ENCODE assay signal across 8 cellular contexts in the genomic region with DNA sequence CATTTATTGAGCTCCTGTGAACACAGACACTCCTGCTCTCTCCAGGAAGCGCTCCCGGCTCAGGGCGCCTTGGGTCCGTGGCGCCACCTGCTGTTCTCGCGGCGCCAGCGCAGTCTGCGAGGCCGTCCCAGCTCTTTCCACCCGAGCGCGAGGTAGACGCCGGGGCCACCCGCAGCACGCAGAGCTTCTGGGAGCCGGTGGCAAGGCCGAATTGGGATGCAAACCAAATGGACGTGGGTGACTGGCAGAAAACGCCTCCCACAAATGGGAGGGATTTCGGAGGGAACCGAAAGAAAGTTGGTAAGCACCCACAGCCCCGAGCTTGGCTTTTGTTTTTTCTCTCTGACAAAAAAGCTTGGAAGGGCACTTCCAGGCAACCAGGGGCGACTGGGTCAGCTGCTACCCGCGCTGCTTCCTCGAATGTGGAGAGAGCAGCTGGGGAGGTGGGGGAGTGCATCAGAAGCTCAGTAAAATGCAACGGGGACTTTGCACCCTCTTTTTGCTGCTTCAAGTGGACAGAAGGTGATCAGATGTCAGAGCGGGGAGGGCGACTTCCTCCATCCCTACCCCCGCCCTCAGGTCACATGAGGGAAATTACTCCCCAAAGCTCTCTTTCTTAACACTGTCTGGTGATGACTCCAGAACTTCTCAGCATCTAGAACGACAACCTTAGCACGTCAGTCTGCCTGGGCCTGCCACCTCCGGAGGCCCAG.
A peak's percentile ranks its signal among the peaks of the same experiment; 100 is the strongest.
DNase-seq lines count a peak whose midpoint lies in the region; ATAC-seq and TF ChIP-seq lines count a peak whose summit lies in the region.

No MANE protein-coding gene starts in this region.

- H3K36me3 Mint-ChIP-seq in T-helper 2 cell treated with Interferon-gamma antibody and Interleukin-4, amounts not matched to agents 5 μg/mL and 100 μg/mL, for 36 hours (ENCODE audit: low read depth): no peaks in the 10 kb centered on the region

- peaks cover 33% of the 10 kb centered on the region for H3K4me1 Mint-ChIP-seq in T-helper 2 cell treated with Interferon-gamma antibody and Interleukin-4, amounts not matched to agents 5 μg/mL and 100 μg/mL, for 36 hours (ENCODE audit: low read depth)

- peak overlapping the region; percentile 81 for H3K4me3 Mint-ChIP-seq in T-helper 2 cell treated with Interferon-gamma antibody and Interleukin-4, amounts not matched to agents 5 μg/mL and 100 μg/mL, for 36 hours

- peak; percentile 45 for DNase-seq in NCI-H128 (lab: John Stamatoyannopoulos, UW; ENCODE audit: unreplicated experiment)
- peak; percentile 80 for DNase-seq in T-helper 2 cell treated with Interferon-gamma antibody and Interleukin-4, amounts not matched to agents 5 μg/mL and 100 μg/mL, for 36 hours (ENCODE audit: low spot score)
- DNase-seq in astrocyte of the hippocampus (ENCODE audit: low read depth, low spot score): peak; percentile 94
- peak; percentile 88 for DNase-seq in hepatic stellate cell (ENCODE audit: low spot score)
- DNase-seq in retina: peak; percentile 94
- no peak for DNase-seq in amniotic stem cell (lab: John Stamatoyannopoulos, UW)

- peak; percentile 98 for TF ChIP-seq CTCF in GM12874 (IDR thresholded peaks at IDR 0.05; ENCODE audit: insufficient read depth, low read depth, low read length)

- peak; percentile 94 for ATAC-seq in HG02642 (IDR thresholded peaks at IDR 0.05; ENCODE audit: poor library complexity, unreplicated experiment)

- peak overlapping the region; percentile 50 for H3K27ac Mint-ChIP-seq in T-helper 2 cell treated with Interferon-gamma antibody and Interleukin-4, amounts not matched to agents 5 μg/mL and 100 μg/mL, for 36 hours

- H3K27me3 Mint-ChIP-seq in T-helper 2 cell treated with Interferon-gamma antibody and Interleukin-4, amounts not matched to agents 5 μg/mL and 100 μg/mL, for 36 hours (ENCODE audit: low read depth): peaks cover 3% of the 10 kb centered on the region

- no peaks in the 10 kb centered on the region for H3K9me3 Mint-ChIP-seq in T-helper 2 cell treated with Interferon-gamma antibody and Interleukin-4, amounts not matched to agents 5 μg/mL and 100 μg/mL, for 36 hours
